Comparison of ENCODE assay signal across 27 cellular contexts in the genomic region with DNA sequence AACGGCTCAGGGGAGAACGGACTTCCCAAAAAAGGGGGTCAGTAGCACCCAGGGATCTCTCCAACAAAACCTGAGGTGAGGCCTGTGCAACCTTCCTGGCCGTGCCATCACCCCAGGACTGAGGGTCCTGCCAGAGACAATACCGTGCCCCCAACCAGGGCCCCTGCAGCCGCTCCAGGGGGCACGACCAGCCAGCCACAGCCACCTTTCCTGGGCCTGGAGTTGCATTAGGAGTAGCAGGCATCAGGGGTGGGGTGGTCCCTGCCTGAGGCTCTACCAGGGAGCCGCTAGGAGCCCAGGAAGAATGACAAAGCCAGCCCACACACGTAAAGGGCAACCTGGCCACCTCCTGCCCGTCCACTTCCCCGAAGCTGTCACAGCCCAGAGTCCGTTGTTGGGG.
"Had no signal": no experiment of that assay in that cellular context is flagged by ENCODE, and none has a peak within 500 bp of the region (broad histone marks: within the 10 kb centered on the region; RNA-seq: fewer than 3 reads in every experiment).

No MANE protein-coding gene starts in this region.

- H3K4me1 Mint-ChIP-seq: immature natural killer cell; mesothelial cell of epicardium; naive B cell; stimulated activated memory B cell treated with anti-CD40 and anti-IgM and Interleukin-4, amounts not matched to agents 10 μg/mL and 1 μg/mL and 100 μg/mL, for 72 hours; stimulated activated naive CD8-positive, alpha-beta T cell treated with anti-CD3 and anti-CD28 coated beads, Interleukin-15, amount 100 ng/mL, for 72 hours had no signal

- H3K9me3 Mint-ChIP-seq: immature natural killer cell; natural killer cell treated with Interleukin-12 subunit alpha and Interleukin-12 subunit beta and Interleukin-15 and Interleukin-18, amount 100 ng/mL, for 72 hours; stimulated activated naive CD8-positive, alpha-beta T cell treated with anti-CD3 and anti-CD28 coated beads, Interleukin-15, amount 100 ng/mL, for 72 hours had no signal

- H3K9me3 ChIP-seq: psoas muscle, right lobe of liver, upper lobe of left lung, vagina had no signal

- H3K4me3 Mint-ChIP-seq: immature natural killer cell; mesothelial cell of epicardium; naive B cell; stimulated activated memory B cell treated with anti-CD40 and anti-IgM and Interleukin-4, amounts not matched to agents 10 μg/mL and 1 μg/mL and 100 μg/mL, for 72 hours; stimulated activated naive CD8-positive, alpha-beta T cell treated with anti-CD3 and anti-CD28 coated beads, Interleukin-15, amount 100 ng/mL, for 72 hours had no signal

- H3K36me3 Mint-ChIP-seq: immature natural killer cell; mesothelial cell of epicardium; natural killer cell treated with Interleukin-12 subunit alpha and Interleukin-12 subunit beta and Interleukin-15 and Interleukin-18, amount 100 ng/mL, for 72 hours; stimulated activated memory B cell treated with anti-CD40 and anti-IgM and Interleukin-4, amounts not matched to agents 10 μg/mL and 1 μg/mL and 100 μg/mL, for 72 hours had no signal

- H3K27ac Mint-ChIP-seq: immature natural killer cell; mesothelial cell of epicardium; natural killer cell treated with Interleukin-12 subunit alpha and Interleukin-12 subunit beta and Interleukin-15 and Interleukin-18, amount 100 ng/mL, for 72 hours; stimulated activated memory B cell treated with anti-CD40 and anti-IgM and Interleukin-4, amounts not matched to agents 10 μg/mL and 1 μg/mL and 100 μg/mL, for 72 hours had no signal

- H3K27me3 ChIP-seq: right lobe of liver, tibial nerve, upper lobe of left lung, vagina had no signal

- ATAC-seq: left colon; left lung; stimulated activated memory B cell treated with anti-CD40 and anti-IgM and Interleukin-4, amounts not matched to agents 10 μg/mL and 1 μg/mL and 100 μg/mL, for 72 hours; stimulated activated naive CD8-positive, alpha-beta T cell treated with anti-CD3 and anti-CD28 coated beads, Interleukin-15, amount 100 ng/mL, for 72 hours had no signal

- H2AFZ ChIP-seq: parathyroid adenoma had no signal

- H3K27ac ChIP-seq: left lung, parathyroid adenoma, psoas muscle, right lobe of liver, skin epidermis, spleen, tibial nerve, upper lobe of left lung, vagina had no signal

- H3K4me3 ChIP-seq: left lung, lung, psoas muscle, right lobe of liver, skin epidermis, spleen, tibial nerve, upper lobe of left lung, vagina had no signal

- H3K4me1 ChIP-seq: left lung, parathyroid adenoma, psoas muscle, right lobe of liver, spleen, tibial nerve, upper lobe of left lung, vagina had no signal

- H3K79me2 ChIP-seq: parathyroid adenoma had no signal

- H3K36me3 ChIP-seq: left lung, right lobe of liver, spleen, tibial nerve, upper lobe of left lung, vagina had no signal

- DNase-seq: hypothalamus; immature natural killer cell; kidney; left colon; left lung; mesendoderm; naive B cell; nucleus accumbens; psoas muscle; right lobe of liver; spleen; stimulated activated CD4-positive, alpha-beta T cell treated with anti-CD3 and anti-CD28 coated beads, Interleukin-2, amount 100 ng/mL, for 48 hours; stimulated activated CD4-positive, alpha-beta T cell treated with anti-CD3 and anti-CD28 coated beads, Interleukin-4, amount 100 ng/mL, for 4 hours; stimulated activated CD8-positive, alpha-beta memory T cell treated with anti-CD3 and anti-CD28 coated beads, Interleukin-4, amount 100 ng/mL, for 48 hours; stimulated activated naive CD4-positive, alpha-beta T cell treated with Interleukin-2 at 50 U/mL for 16 hours; stimulated activated naive CD8-positive, alpha-beta T cell treated with anti-CD3 and anti-CD28 coated beads, Interleukin-15, amount 100 ng/mL, for 72 hours; substantia nigra; upper lobe of left lung had no signal

- FAIRE-seq: islet of Langerhans, kidney had no signal

- H3K9ac ChIP-seq: parathyroid adenoma had no signal
